Comparison of ENCODE assay signal across 9 cellular contexts in genomic region chr17:40901981-40902862, GRCh38. TPM values are rescaled to one million over a fixed set of nuclear protein-coding genes. Genes with fewer than 3 reads are reported as not detected.
DNase-seq lines count a peak whose midpoint lies in the region; ATAC-seq, FAIRE-seq and TF ChIP-seq lines count a peak whose summit lies in the region.
"Had no signal": no experiment of that assay in that cellular context is flagged by ENCODE, and none has a peak within 500 bp of the region (broad histone marks: within the 10 kb centered on the region; RNA-seq: fewer than 3 reads in every experiment).

No MANE protein-coding gene starts in this region.

- WGBS in aorta, 2 donors = 92 to 93% methylated on average over 5 of the region's 5 CpGs

- H3K36me3 ChIP-seq in RWPE2 (ENCODE audit: low read depth) (no peaks in the 10 kb centered on the region), keratinocyte (ENCODE audit: control insufficient read depth in 2 of 2, extremely low read depth in 1 of 2, insufficient read depth in 2 of 2, low read length in 2 of 2) (no peaks in the 10 kb centered on the region), aorta (ENCODE audit: control insufficient read depth in 1 of 2, insufficient read depth in 2 of 2, low read length in 1 of 2) (no peaks in the 10 kb centered on the region)

- ATAC-seq in RWPE2 (ENCODE audit: low read depth) = peak; percentile 81
- no peak for ATAC-seq in left cardiac atrium
- no peak for ATAC-seq in aorta (ENCODE audit: low FRiP score)

- no peak overlapping the region for H3K4me3 ChIP-seq in AG09309 (ENCODE audit: control insufficient read depth, low read depth, low read length)
- no peak overlapping the region for H3K4me3 ChIP-seq in RWPE2 (ENCODE audit: severe bottlenecking)
- no peak overlapping the region for H3K4me3 ChIP-seq in keratinocyte (ENCODE audit: control insufficient read depth in 2 of 3, extremely low read depth in 1 of 3, insufficient read depth in 2 of 3, low read depth in 1 of 3, low read length in 3 of 3)
- no peak overlapping the region for H3K4me3 ChIP-seq in aorta (ENCODE audit: low read length in 2 of 2)

- no peak for TF ChIP-seq CTCF in AG09309 (IDR thresholded peaks at IDR 0.05; ENCODE audit: control insufficient read depth, insufficient read depth, low read depth, low read length, missing control alignments)
- no peak for TF ChIP-seq CTCF in RWPE2 (IDR thresholded peaks at IDR 0.05; ENCODE audit: poor library complexity, severe bottlenecking)
- no peak for TF ChIP-seq CTCF in keratinocyte (optimal IDR thresholded peaks at IDR 0.05 in 1 of 3, IDR thresholded peaks at IDR 0.05 in 1 of 3, conservative IDR thresholded peaks at IDR 0.05 in 1 of 3; ENCODE audit: extremely low read depth in 1 of 3, insufficient read depth in 2 of 3, low read length in 3 of 3)

- H3K9me1 ChIP-seq in keratinocyte (ENCODE audit: control insufficient read depth, extremely low read depth, insufficient read depth, low read length) = no peaks in the 10 kb centered on the region

- H3K4me1 ChIP-seq in RWPE2 (ENCODE audit: insufficient read depth, poor library complexity, severe bottlenecking) (peaks cover 28% of the 10 kb centered on the region), keratinocyte (ENCODE audit: control insufficient read depth, extremely low read depth, insufficient read depth, low read length) (peaks cover 20% of the 10 kb centered on the region), aorta (ENCODE audit: control insufficient read depth in 1 of 2, insufficient read depth in 2 of 2, low read length in 2 of 2) (no peaks in the 10 kb centered on the region)

- H3K9me3 ChIP-seq in RWPE2 (ENCODE audit: severe bottlenecking) (no peaks in the 10 kb centered on the region), keratinocyte (ENCODE audit: control insufficient read depth, low read depth, low read length) (no peaks in the 10 kb centered on the region), aorta (ENCODE audit: control insufficient read depth, low read length) (no peaks in the 10 kb centered on the region)

- H3K9ac ChIP-seq in keratinocyte (ENCODE audit: control insufficient read depth, extremely low read depth, insufficient read depth, low read length) = peak overlapping the region; percentile 29

- H3K27ac ChIP-seq in RWPE2 (ENCODE audit: poor library complexity, severe bottlenecking) = peak overlapping the region; percentile 72
- peak overlapping the region; percentile 74 for H3K27ac ChIP-seq in keratinocyte (ENCODE audit: control insufficient read depth, insufficient read depth, low read length)
- H3K27ac ChIP-seq in aorta (ENCODE audit: low read depth in 1 of 2, low read length in 2 of 2) = no peak overlapping the region

- intact Hi-C loops in left cardiac atrium (cut with DNase I) (loop anchor here in 1 of 2 donors (10.0 kb wide), 1 partner anchor 763 kb away; no protein-coding TSS in a partner anchor), aorta (cut with DNase I) (no loop called here)

- dilution Hi-C loops in keratinocyte (cut with MboI; ENCODE audit: extremely low pct_ligation_motif_present, low sequenced_read_pairs) = no loop called here

- peak; percentile 24 for DNase-seq in AG09309 (ENCODE audit: low read depth)
- peak; percentile 95 for DNase-seq in HT-29 (ENCODE audit: low spot score)
- peak; percentile 67 for DNase-seq in RWPE2 (ENCODE audit: low spot score)
- DNase-seq in keratinocyte (ENCODE audit: low read depth, low spot score) = no peak
- DNase-seq in effector CD4-positive, alpha-beta T cell = no peak
- no peak for DNase-seq in left cardiac atrium
- no peak for DNase-seq in NCI-H2196 (lab: John Stamatoyannopoulos, UW; ENCODE audit: unreplicated experiment)
- no peak for DNase-seq in aorta
- DNase-seq: NCI-H446 had no signal

- H3K27me3 ChIP-seq in RWPE2 (ENCODE audit: insufficient read depth, poor library complexity, severe bottlenecking) (no peaks in the 10 kb centered on the region), keratinocyte (ENCODE audit: control insufficient read depth, extremely low read depth, insufficient read depth, low read length) (no peaks in the 10 kb centered on the region), aorta (ENCODE audit: control insufficient read depth in 1 of 2, insufficient read depth in 2 of 2, low read length in 1 of 2) (peaks cover 0 to 4% of the 10 kb centered on the region in 2 donors)

- no peak for FAIRE-seq in keratinocyte (lab: Jason Lieb, UNC)

- H2AFZ ChIP-seq in keratinocyte (ENCODE audit: control insufficient read depth, low read length) = no peak overlapping the region

- no peaks in the 10 kb centered on the region for H4K20me1 ChIP-seq in keratinocyte (ENCODE audit: control insufficient read depth, extremely low read depth, insufficient read depth, low read length)

- peak overlapping the region; percentile 33 for H3K4me2 ChIP-seq in keratinocyte (ENCODE audit: control insufficient read depth, extremely low read depth, insufficient read depth, low read depth, low read length)

- H3K79me2 ChIP-seq in keratinocyte (ENCODE audit: control insufficient read depth, insufficient read depth, low read length) = no peaks in the 10 kb centered on the region

RNA-seq across cellular contexts. Expression of gene KRT20, which starts 17.2 kb away (rescaled TPM):
- total RNA-seq in HT-29 (2014; rRNA removed; shearing (Covaris generic)) = 189 and 203 TPM in 2 replicates
- polyA plus RNA-seq in keratinocyte (not detected in 3 replicates), aorta (100 to 1,000 TPM in 1 of 2 donors, 1 to 10 TPM in 1; 3.9 to 193 TPM)
- polyA plus RNA-seq in keratinocyte (2011; ENCODE audit: low read depth) = 0.40 TPM
- not detected in 2 replicates for polyA plus RNA-seq in keratinocyte (2011; cell fraction: cytosol; rRNA removed)
- not detected in 2 replicates for polyA plus RNA-seq in keratinocyte (2011; cell fraction: nucleus; rRNA removed)
- not detected in 2 replicates for polyA plus RNA-seq in keratinocyte (2012; ENCODE audit: low replicate concordance)
- not detected in 3 replicates for polyA minus RNA-seq in keratinocyte
- polyA minus RNA-seq in keratinocyte (2011; cell fraction: cytosol; rRNA and poly(A)+ RNA removed) = not detected
- polyA minus RNA-seq in keratinocyte (2011; cell fraction: nucleus; rRNA and poly(A)+ RNA removed) = not detected in 2 replicates
- total RNA-seq in left cardiac atrium (not detected), aorta (not detected)

RNA-seq across cellular contexts. Expression of gene KRT12, which starts 35.2 kb away (rescaled TPM):
- 0.33 and 0.39 TPM in 2 replicates for total RNA-seq in HT-29 (2014; rRNA removed; shearing (Covaris generic))
- not detected in 3 replicates for polyA plus RNA-seq in keratinocyte
- not detected for polyA plus RNA-seq in keratinocyte (2011; ENCODE audit: low read depth)
- not detected in 2 replicates for polyA plus RNA-seq in keratinocyte (2011; cell fraction: cytosol; rRNA removed)
- polyA plus RNA-seq in keratinocyte (2011; cell fraction: nucleus; rRNA removed) = not detected in 2 replicates
- polyA plus RNA-seq in keratinocyte (2012; ENCODE audit: low replicate concordance) = 0.20 TPM in 1 of 2 replicates, not detected in the other
- polyA minus RNA-seq in keratinocyte = not detected in 3 replicates
- polyA minus RNA-seq in keratinocyte (2011; cell fraction: cytosol; rRNA and poly(A)+ RNA removed) = not detected
- not detected in 2 replicates for polyA minus RNA-seq in keratinocyte (2011; cell fraction: nucleus; rRNA and poly(A)+ RNA removed)
- not detected for total RNA-seq in left cardiac atrium
- total RNA-seq in aorta = not detected
- polyA plus RNA-seq in aorta = 1 to 10 TPM in 1 of 2 donors, not detected in 1; 1.0 TPM

RNA-seq across cellular contexts. Expression of gene KRT23, which starts 35.2 kb away (rescaled TPM):
- 3.3 and 4.1 TPM in 2 replicates for total RNA-seq in HT-29 (2014; rRNA removed; shearing (Covaris generic))
- polyA plus RNA-seq in keratinocyte (8.2 to 14.4 TPM (median 9.3 TPM) in 3 replicates), aorta (under 1 TPM in 1 of 2 donors, not detected in 1; 0.50 TPM)
- 543 TPM for polyA plus RNA-seq in keratinocyte (2011; ENCODE audit: low read depth)
- polyA plus RNA-seq in keratinocyte (2011; cell fraction: cytosol; rRNA removed) = 17.9 and 32.3 TPM in 2 replicates
- polyA plus RNA-seq in keratinocyte (2011; cell fraction: nucleus; rRNA removed) = 14.3 and 31.5 TPM in 2 replicates
- 5.4 and 472 TPM in 2 replicates for polyA plus RNA-seq in keratinocyte (2012; ENCODE audit: low replicate concordance)
- polyA minus RNA-seq in keratinocyte = 3.0 to 13.5 TPM (median 8.5 TPM) in 3 replicates
- 11.1 TPM for polyA minus RNA-seq in keratinocyte (2011; cell fraction: cytosol; rRNA and poly(A)+ RNA removed)
- polyA minus RNA-seq in keratinocyte (2011; cell fraction: nucleus; rRNA and poly(A)+ RNA removed) = 11.4 and 16.8 TPM in 2 replicates
- total RNA-seq in left cardiac atrium (under 1 TPM in 1 of 2 donors, not detected in 1; 0.29 TPM), aorta (under 1 TPM; 0.30 to 0.39 TPM)

Comparison
In these comparisons a context has a peak if more than half of its experiments do, and no peak if none do; other contexts are left out.
1. DNase-seq: peak in AG09309 (single experiment), HT-29 (single experiment) and RWPE2 (single experiment); none in keratinocyte (single experiment), effector CD4-positive, alpha-beta T cell (single experiment), left cardiac atrium (single experiment), NCI-H2196 (single experiment) and aorta (0 of 2).
2. H3K27ac ChIP-seq: peak in RWPE2 (single experiment) and keratinocyte (single experiment); none in aorta (0 of 2).
3. RNA of gene KRT20, which starts 17.2 kb away (total RNA-seq): 189 to 203 TPM in HT-29; not detected in left cardiac atrium and not detected in aorta; every median in the first group is over 100 times any median in the second.